ENCODE assay signal across 1 cellular context in the genomic region with DNA sequence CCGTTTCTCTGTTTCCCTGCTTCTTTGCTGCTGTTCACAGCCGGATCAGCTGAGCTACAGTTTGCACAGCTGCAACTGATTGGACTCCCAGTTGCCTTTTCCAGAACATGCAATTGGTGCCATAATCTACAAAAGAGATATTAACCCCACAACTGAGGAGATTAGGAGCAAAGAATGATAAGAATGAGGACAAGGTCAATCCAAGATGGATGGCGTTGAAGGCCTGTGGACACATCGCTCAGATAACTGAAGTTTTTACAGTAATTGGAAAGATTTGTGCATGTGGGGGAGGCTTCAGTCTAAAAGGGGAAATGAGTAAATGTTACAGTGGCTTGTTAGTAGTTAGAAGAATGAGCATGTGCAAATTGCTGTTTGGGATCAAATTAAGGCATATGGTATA.
TF ChIP-seq lines count a peak whose summit lies in the region.

No MANE protein-coding gene starts in this region.

TF ChIP-seq in K562, 482 proteins besides CTCF, POLR2A, EP300 and RAD21 (continued from another document):
- TF ChIP-seq, protein P1, sequence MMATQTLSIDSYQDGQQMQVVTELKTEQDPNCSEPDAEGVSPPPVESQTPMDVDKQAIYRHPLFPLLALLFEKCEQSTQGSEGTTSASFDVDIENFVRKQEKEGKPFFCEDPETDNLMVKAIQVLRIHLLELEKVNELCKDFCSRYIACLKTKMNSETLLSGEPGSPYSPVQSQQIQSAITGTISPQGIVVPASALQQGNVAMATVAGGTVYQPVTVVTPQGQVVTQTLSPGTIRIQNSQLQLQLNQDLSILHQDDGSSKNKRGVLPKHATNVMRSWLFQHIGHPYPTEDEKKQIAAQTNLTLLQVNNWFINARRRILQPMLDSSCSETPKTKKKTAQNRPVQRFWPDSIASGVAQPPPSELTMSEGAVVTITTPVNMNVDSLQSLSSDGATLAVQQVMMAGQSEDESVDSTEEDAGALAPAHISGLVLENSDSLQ (IDR thresholded peaks at IDR 0.05): peak; percentile 43; the same call in 1 of the 2 replicates
- TF ChIP-seq BCOR (IDR thresholded peaks at IDR 0.05): peak; percentile 44; the same call in 1 of the 2 replicates
- TF ChIP-seq ADNP (tag; IDR thresholded peaks at IDR 0.05): no peak
- TF ChIP-seq HDAC2 (IDR thresholded peaks at IDR 0.05): peak; percentile 71; the same call in 1 of the 2 replicates
- no peak for TF ChIP-seq ZNF316 (IDR thresholded peaks at IDR 0.05)
- no peak for TF ChIP-seq BDP1 (IDR thresholded peaks at IDR 0.05; ENCODE audit: insufficient read depth, insufficient read length)
- TF ChIP-seq, protein P2, sequence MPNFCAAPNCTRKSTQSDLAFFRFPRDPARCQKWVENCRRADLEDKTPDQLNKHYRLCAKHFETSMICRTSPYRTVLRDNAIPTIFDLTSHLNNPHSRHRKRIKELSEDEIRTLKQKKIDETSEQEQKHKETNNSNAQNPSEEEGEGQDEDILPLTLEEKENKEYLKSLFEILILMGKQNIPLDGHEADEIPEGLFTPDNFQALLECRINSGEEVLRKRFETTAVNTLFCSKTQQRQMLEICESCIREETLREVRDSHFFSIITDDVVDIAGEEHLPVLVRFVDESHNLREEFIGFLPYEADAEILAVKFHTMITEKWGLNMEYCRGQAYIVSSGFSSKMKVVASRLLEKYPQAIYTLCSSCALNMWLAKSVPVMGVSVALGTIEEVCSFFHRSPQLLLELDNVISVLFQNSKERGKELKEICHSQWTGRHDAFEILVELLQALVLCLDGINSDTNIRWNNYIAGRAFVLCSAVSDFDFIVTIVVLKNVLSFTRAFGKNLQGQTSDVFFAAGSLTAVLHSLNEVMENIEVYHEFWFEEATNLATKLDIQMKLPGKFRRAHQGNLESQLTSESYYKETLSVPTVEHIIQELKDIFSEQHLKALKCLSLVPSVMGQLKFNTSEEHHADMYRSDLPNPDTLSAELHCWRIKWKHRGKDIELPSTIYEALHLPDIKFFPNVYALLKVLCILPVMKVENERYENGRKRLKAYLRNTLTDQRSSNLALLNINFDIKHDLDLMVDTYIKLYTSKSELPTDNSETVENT (CRISPR knock-in tag; IDR thresholded peaks at IDR 0.05): no peak
- TF ChIP-seq, protein P3, sequence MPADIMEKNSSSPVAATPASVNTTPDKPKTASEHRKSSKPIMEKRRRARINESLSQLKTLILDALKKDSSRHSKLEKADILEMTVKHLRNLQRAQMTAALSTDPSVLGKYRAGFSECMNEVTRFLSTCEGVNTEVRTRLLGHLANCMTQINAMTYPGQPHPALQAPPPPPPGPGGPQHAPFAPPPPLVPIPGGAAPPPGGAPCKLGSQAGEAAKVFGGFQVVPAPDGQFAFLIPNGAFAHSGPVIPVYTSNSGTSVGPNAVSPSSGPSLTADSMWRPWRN (IDR thresholded peaks at IDR 0.05; ENCODE audit: low read depth): peak; percentile 85
- TF ChIP-seq ATF1 (CRISPR knock-in tag; IDR thresholded peaks at IDR 0.05): no peak
- no peak for TF ChIP-seq ATF1 (tag; IDR thresholded peaks at IDR 0.05)
- TF ChIP-seq, protein P4, sequence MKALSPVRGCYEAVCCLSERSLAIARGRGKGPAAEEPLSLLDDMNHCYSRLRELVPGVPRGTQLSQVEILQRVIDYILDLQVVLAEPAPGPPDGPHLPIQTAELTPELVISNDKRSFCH (CRISPR knock-in tag; IDR thresholded peaks at IDR 0.05): no peak
- TF ChIP-seq, protein P4 (tag; IDR thresholded peaks at IDR 0.05): peak; percentile 31; the same call in 1 of the 2 replicates
- TF ChIP-seq SMAD3 (CRISPR knock-in tag; conservative IDR thresholded peaks at IDR 0.05): 0 out of 2 replicates have a peak, but pooled peaks have one; percentile 12
- peak; percentile 35; the same call in 1 of the 2 replicates for TF ChIP-seq SMARCA4 (IDR thresholded peaks at IDR 0.05)
- 0 out of 2 replicates have a peak, but pooled peaks have one; percentile 31 for TF ChIP-seq MTA1 (IDR thresholded peaks at IDR 0.05; ENCODE audit: borderline replicate concordance)
- TF ChIP-seq, protein P5, sequence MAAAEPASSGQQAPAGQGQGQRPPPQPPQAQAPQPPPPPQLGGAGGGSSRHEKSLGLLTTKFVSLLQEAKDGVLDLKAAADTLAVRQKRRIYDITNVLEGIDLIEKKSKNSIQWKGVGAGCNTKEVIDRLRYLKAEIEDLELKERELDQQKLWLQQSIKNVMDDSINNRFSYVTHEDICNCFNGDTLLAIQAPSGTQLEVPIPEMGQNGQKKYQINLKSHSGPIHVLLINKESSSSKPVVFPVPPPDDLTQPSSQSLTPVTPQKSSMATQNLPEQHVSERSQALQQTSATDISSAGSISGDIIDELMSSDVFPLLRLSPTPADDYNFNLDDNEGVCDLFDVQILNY (CRISPR knock-in tag; IDR thresholded peaks at IDR 0.05): no peak
- peak; percentile 38; the same call in 1 of the 2 replicates for TF ChIP-seq MEF2A (IDR thresholded peaks at IDR 0.05; ENCODE audit: control insufficient read depth, low read depth, low read length)
- TF ChIP-seq, protein P6, sequence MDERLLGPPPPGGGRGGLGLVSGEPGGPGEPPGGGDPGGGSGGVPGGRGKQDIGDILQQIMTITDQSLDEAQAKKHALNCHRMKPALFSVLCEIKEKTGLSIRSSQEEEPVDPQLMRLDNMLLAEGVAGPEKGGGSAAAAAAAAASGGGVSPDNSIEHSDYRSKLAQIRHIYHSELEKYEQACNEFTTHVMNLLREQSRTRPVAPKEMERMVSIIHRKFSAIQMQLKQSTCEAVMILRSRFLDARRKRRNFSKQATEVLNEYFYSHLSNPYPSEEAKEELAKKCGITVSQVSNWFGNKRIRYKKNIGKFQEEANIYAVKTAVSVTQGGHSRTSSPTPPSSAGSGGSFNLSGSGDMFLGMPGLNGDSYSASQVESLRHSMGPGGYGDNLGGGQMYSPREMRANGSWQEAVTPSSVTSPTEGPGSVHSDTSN (CRISPR knock-in tag; IDR thresholded peaks at IDR 0.05; ENCODE audit: low read depth): no peak
- TF ChIP-seq, protein P6 (tag; conservative IDR thresholded peaks at IDR 0.05; ENCODE audit: low read depth): peak; percentile 80
- TF ChIP-seq TCF3 (CRISPR knock-in tag; IDR thresholded peaks at IDR 0.05): peak; percentile 54; the same call in 1 of the 2 replicates
- no peak for TF ChIP-seq RBM14 (IDR thresholded peaks at IDR 0.05; ENCODE audit: borderline replicate concordance, insufficient read depth, low read depth, low read length)
- no peak for TF ChIP-seq MCM5 (IDR thresholded peaks at IDR 0.05; ENCODE audit: low read depth)
- TF ChIP-seq CBFA2T2 (conservative IDR thresholded peaks at IDR 0.05): peak; percentile 36
- peak; percentile 33 to 67; a peak in 3 of 4 replicates for TF ChIP-seq FOXA3 (CRISPR knock-in tag; conservative IDR thresholded peaks at IDR 0.05 in 1 of 2, IDR thresholded peaks at IDR 0.05 in 1 of 2)
- peak; percentile 94 for TF ChIP-seq MEIS2 (IDR thresholded peaks at IDR 0.05; ENCODE audit: partially characterized antibody)
- peak; percentile 62; the same call in 1 of the 2 replicates for TF ChIP-seq ARID1B (IDR thresholded peaks at IDR 0.05)
- TF ChIP-seq MTA2 (IDR thresholded peaks at IDR 0.05; ENCODE audit: low read depth): 0 out of 2 replicates have a peak, but pooled peaks have one; percentile 19
- TF ChIP-seq TCF7 (IDR thresholded peaks at IDR 0.05; ENCODE audit: borderline replicate concordance): no peak
- no peak for TF ChIP-seq ZNF76 (CRISPR knock-in tag; IDR thresholded peaks at IDR 0.05; ENCODE audit: borderline replicate concordance)
- TF ChIP-seq KLF16 (IDR thresholded peaks at IDR 0.05): peak; percentile 76
- no peak for TF ChIP-seq DNMT1 (IDR thresholded peaks at IDR 0.05)
- no peak for TF ChIP-seq PRPF4 (IDR thresholded peaks at IDR 0.05; ENCODE audit: insufficient read depth, low read depth, low read length, poor library complexity, severe bottlenecking)
- TF ChIP-seq CBFA2T3 (IDR thresholded peaks at IDR 0.05): peak; percentile 62
- TF ChIP-seq SPI1 (IDR thresholded peaks at IDR 0.05; ENCODE audit: borderline replicate concordance, low read depth, low read length): peak; percentile 83
- peak; percentile 39; the same call in 1 of the 2 replicates for TF ChIP-seq TAL1 (IDR thresholded peaks at IDR 0.05)
- no peak for TF ChIP-seq NR4A1 (CRISPR knock-in tag; IDR thresholded peaks at IDR 0.05)
- TF ChIP-seq NR4A1 (tag; IDR thresholded peaks at IDR 0.05): 0 out of 2 replicates have a peak, but pooled peaks have one; percentile 35
- TF ChIP-seq, protein P7, sequence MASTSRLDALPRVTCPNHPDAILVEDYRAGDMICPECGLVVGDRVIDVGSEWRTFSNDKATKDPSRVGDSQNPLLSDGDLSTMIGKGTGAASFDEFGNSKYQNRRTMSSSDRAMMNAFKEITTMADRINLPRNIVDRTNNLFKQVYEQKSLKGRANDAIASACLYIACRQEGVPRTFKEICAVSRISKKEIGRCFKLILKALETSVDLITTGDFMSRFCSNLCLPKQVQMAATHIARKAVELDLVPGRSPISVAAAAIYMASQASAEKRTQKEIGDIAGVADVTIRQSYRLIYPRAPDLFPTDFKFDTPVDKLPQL (IDR thresholded peaks at IDR 0.05; ENCODE audit: extremely low read depth, insufficient read length): no peak
- peak; percentile 68; the same call in 1 of the 2 replicates for TF ChIP-seq TEAD4 (IDR thresholded peaks at IDR 0.05; ENCODE audit: low read length)
- no peak for TF ChIP-seq TEAD4 (CRISPR knock-in tag; IDR thresholded peaks at IDR 0.05; ENCODE audit: borderline replicate concordance)
- TF ChIP-seq RAD51 (IDR thresholded peaks at IDR 0.05; ENCODE audit: borderline replicate concordance, low read depth): no peak
- TF ChIP-seq JUND (IDR thresholded peaks at IDR 0.05; ENCODE audit: borderline replicate concordance, low read depth, low read length): no peak
- peak; percentile 48; the same call in 1 of the 3 replicates for TF ChIP-seq JUND (tag; IDR thresholded peaks at IDR 0.05; ENCODE audit: borderline replicate concordance, low read depth, low read length)
- TF ChIP-seq KDM1A (IDR thresholded peaks at IDR 0.05): peak; percentile 76 to 85
- TF ChIP-seq SOX6 (IDR thresholded peaks at IDR 0.05): peak; percentile 76; the same call in 1 of the 2 replicates
- TF ChIP-seq CTBP1 (IDR thresholded peaks at IDR 0.05; ENCODE audit: borderline replicate concordance): peak; percentile 51; the same call in 1 of the 2 replicates
- TF ChIP-seq MEF2D (tag; conservative IDR thresholded peaks at IDR 0.05; ENCODE audit: low read depth): peak; percentile 59; the same call in 1 of the 2 replicates
- no peak for TF ChIP-seq SP2 (IDR thresholded peaks at IDR 0.05; ENCODE audit: extremely low read depth, low read depth, low read length, poor library complexity, severe bottlenecking)
- no peak for TF ChIP-seq MTF1 (CRISPR knock-in tag; IDR thresholded peaks at IDR 0.05; ENCODE audit: borderline replicate concordance)
- no peak for TF ChIP-seq CEBPG (CRISPR knock-in tag; IDR thresholded peaks at IDR 0.05)
- TF ChIP-seq CEBPG (tag; conservative IDR thresholded peaks at IDR 0.05 in 1 of 2, IDR thresholded peaks at IDR 0.05 in 1 of 2): no peak
- peak; percentile 65; the same call in 1 of the 2 replicates for TF ChIP-seq SMARCE1 (IDR thresholded peaks at IDR 0.05)
- TF ChIP-seq NFRKB (IDR thresholded peaks at IDR 0.05; ENCODE audit: low read depth): no peak
- TF ChIP-seq FOSL1 (tag; conservative IDR thresholded peaks at IDR 0.05): 0 out of 2 replicates have a peak, but pooled peaks have one; percentile 22
- TF ChIP-seq, protein P8, sequence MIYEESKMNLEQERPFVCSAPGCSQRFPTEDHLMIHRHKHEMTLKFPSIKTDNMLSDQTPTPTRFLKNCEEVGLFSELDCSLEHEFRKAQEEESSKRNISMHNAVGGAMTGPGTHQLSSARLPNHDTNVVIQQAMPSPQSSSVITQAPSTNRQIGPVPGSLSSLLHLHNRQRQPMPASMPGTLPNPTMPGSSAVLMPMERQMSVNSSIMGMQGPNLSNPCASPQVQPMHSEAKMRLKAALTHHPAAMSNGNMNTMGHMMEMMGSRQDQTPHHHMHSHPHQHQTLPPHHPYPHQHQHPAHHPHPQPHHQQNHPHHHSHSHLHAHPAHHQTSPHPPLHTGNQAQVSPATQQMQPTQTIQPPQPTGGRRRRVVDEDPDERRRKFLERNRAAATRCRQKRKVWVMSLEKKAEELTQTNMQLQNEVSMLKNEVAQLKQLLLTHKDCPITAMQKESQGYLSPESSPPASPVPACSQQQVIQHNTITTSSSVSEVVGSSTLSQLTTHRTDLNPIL (CRISPR knock-in tag; IDR thresholded peaks at IDR 0.05): no peak
TF ChIP-seq in K562: peak in this region for 34.
